ENCODE assay signal across 12 cellular contexts in genomic region chr10:47255866-47256265, GRCh38. TPM values are rescaled to one million over a fixed set of nuclear protein-coding genes. Genes with fewer than 3 reads are reported as not detected.
"Had no signal": no experiment of that assay in that cellular context is flagged by ENCODE, and none has a peak within 500 bp of the region (broad histone marks: within the 10 kb centered on the region; RNA-seq: fewer than 3 reads in every experiment).

No MANE protein-coding gene starts in this region.

- H3K4me3 Mint-ChIP-seq: activated CD4-positive, alpha-beta memory T cell treated with anti-CD3 and anti-CD28 coated beads, Interleukin-2, amount 10 ng/mL, durations not matched to agents 7 days and 5 days had no signal

- H3K4me1 ChIP-seq: foreskin keratinocyte, uterus had no signal

- H3K27me3 ChIP-seq: cardiac muscle cell, left lung, pancreas, thyroid gland, uterus had no signal

- H3K36me3 ChIP-seq: cardiac muscle cell, left lung, pancreas, thyroid gland, uterus had no signal

- ATAC-seq: foreskin keratinocyte had no signal

- H3K27ac ChIP-seq: cardiac muscle cell, foreskin keratinocyte, left lung, thyroid gland, uterus had no signal

- H3K27ac Mint-ChIP-seq: activated CD4-positive, alpha-beta memory T cell treated with anti-CD3 and anti-CD28 coated beads, Interleukin-2, amount 10 ng/mL, durations not matched to agents 7 days and 5 days had no signal

- DNase-seq: activated CD4-positive, alpha-beta memory T cell treated with anti-CD3 and anti-CD28 coated beads, Interleukin-2, amount 10 ng/mL, durations not matched to agents 7 days and 5 days; left lung; pancreas; stimulated activated CD4-positive, alpha-beta T cell treated with anti-CD3 and anti-CD28 coated beads, Interleukin-15, amount 100 ng/mL, for 24 hours; stimulated activated CD4-positive, alpha-beta T cell treated with anti-CD3 and anti-CD28 coated beads, Interleukin-4, amount 100 ng/mL, for 24 hours; thyroid gland; uterus had no signal

- H3K9me3 Mint-ChIP-seq: activated CD4-positive, alpha-beta memory T cell treated with anti-CD3 and anti-CD28 coated beads, Interleukin-2, amount 10 ng/mL, durations not matched to agents 7 days and 5 days had no signal

- H3K4me3 ChIP-seq: cardiac muscle cell, left lung, pancreas, thyroid gland, uterus had no signal

- H3K27me3 Mint-ChIP-seq: activated CD4-positive, alpha-beta memory T cell treated with anti-CD3 and anti-CD28 coated beads, Interleukin-2, amount 10 ng/mL, durations not matched to agents 7 days and 5 days had no signal

- H3K9me3 ChIP-seq: left lung, pancreas, thyroid gland, uterus had no signal

RNA-seq across cellular contexts. Expression of gene GDF10, which starts 44.1 kb away (rescaled TPM):
- total RNA-seq: activated CD4-positive, alpha-beta memory T cell treated with anti-CD3 and anti-CD28 coated beads, Interleukin-2, amount 10 ng/mL, durations not matched to agents 7 days and 5 days; endothelial cell of umbilical vein; foreskin keratinocyte; renal cortical epithelial cell had no signal
- polyA plus RNA-seq: endothelial cell of umbilical vein, foreskin keratinocyte, keratinocyte had no signal
